ENCODE assay signal across 8 cellular contexts in the genomic region with DNA sequence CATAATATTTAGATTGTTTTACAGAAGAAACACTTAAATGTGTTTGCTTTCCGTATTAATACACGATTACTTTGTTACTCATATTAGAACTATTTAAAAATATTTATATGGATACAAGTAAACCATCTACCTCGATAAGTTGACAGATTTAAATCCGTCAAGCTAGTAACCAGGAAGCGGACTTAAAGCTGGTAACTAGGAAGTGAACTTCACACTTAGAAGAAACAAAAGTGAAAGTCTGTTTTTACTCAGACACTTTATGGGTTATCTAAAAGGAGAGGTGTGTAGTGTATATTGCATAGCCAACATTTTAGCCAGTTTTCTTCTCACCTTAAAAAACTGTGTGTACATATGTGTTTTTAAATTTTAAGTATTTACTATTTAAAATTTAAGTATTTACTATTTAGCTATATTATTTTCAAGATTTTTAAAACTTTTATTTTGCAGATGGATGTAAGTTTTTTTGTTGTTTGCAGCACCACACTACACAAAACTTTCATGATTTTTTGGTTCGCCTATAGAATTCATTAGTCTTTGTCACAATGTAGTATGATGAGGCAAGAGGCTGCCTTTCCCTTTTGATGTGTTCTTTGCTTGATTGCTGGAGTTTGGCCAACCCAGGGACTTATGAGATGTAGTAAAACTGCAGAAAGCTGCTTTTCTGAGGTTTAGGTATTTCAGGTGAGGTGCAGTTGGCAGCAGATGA. TPM values are rescaled to one million over a fixed set of nuclear protein-coding genes. Genes with fewer than 3 reads are reported as not detected.
DNase-seq lines count a peak whose midpoint lies in the region; ATAC-seq and TF ChIP-seq lines count a peak whose summit lies in the region.

No MANE protein-coding gene starts in this region.

- peaks cover 9% of the 10 kb centered on the region for H3K36me3 Mint-ChIP-seq in T-helper 1 cell treated with Interleukin-12 subunit alpha and Interleukin-12 subunit beta and Interleukin-4 antibody, amounts not matched to agents 30 μg/mL and 1 μg/mL, for 36 hours (ENCODE audit: low read depth)

- no peaks in the 10 kb centered on the region for H3K9me3 Mint-ChIP-seq in T-helper 1 cell treated with Interleukin-12 subunit alpha and Interleukin-12 subunit beta and Interleukin-4 antibody, amounts not matched to agents 30 μg/mL and 1 μg/mL, for 36 hours

- no peaks in the 10 kb centered on the region for H3K36me3 ChIP-seq in skeletal muscle tissue (ENCODE audit: control insufficient read depth in 3 of 3, insufficient read depth in 3 of 3, low read length in 3 of 3)

- peaks cover 9 to 18% (median 17%) of the 10 kb centered on the region in 3 donors for H3K4me1 ChIP-seq in skeletal muscle tissue (ENCODE audit: control insufficient read depth in 3 of 3, insufficient read depth in 3 of 3, low read length in 3 of 3)

- peak overlapping the region; percentile 95 for H3K4me3 Mint-ChIP-seq in T-helper 1 cell treated with Interleukin-12 subunit alpha and Interleukin-12 subunit beta and Interleukin-4 antibody, amounts not matched to agents 30 μg/mL and 1 μg/mL, for 36 hours

- H3K4me1 Mint-ChIP-seq in T-helper 1 cell treated with Interleukin-12 subunit alpha and Interleukin-12 subunit beta and Interleukin-4 antibody, amounts not matched to agents 30 μg/mL and 1 μg/mL, for 36 hours (ENCODE audit: low read depth) = peaks cover 41% of the 10 kb centered on the region

- peak overlapping the region; percentile 77 for H3K27ac Mint-ChIP-seq in T-helper 1 cell treated with Interleukin-12 subunit alpha and Interleukin-12 subunit beta and Interleukin-4 antibody, amounts not matched to agents 30 μg/mL and 1 μg/mL, for 36 hours

- H3K9ac ChIP-seq in skeletal muscle tissue (ENCODE audit: low read depth in 1 of 3, low read length in 3 of 3) = peak overlapping the region; percentile 46 to 96 (median 87)

- DNase-seq in fibroblast of the aortic adventitia (ENCODE audit: low read depth) (peak; percentile 51), anterior cingulate cortex (lab: John Stamatoyannopoulos, UW) (no peak), islet precursor cell (no peak)

- H3K27ac ChIP-seq in skeletal muscle tissue (ENCODE audit: low read depth, low read length) = peak overlapping the region; percentile 89

- peaks cover 15% of the 10 kb centered on the region for H3K27me3 Mint-ChIP-seq in T-helper 1 cell treated with Interleukin-12 subunit alpha and Interleukin-12 subunit beta and Interleukin-4 antibody, amounts not matched to agents 30 μg/mL and 1 μg/mL, for 36 hours (ENCODE audit: low read depth)

- H3K9me3 ChIP-seq in skeletal muscle tissue (ENCODE audit: control insufficient read depth in 3 of 3, low read length in 3 of 3) = no peaks in the 10 kb centered on the region

- H3K4me3 ChIP-seq in GM08714 (ENCODE audit: low read length) (peak overlapping the region; percentile 99), fibroblast of the aortic adventitia (ENCODE audit: low read depth, low read length) (peak overlapping the region; percentile 91), skeletal muscle tissue (ENCODE audit: low read length in 3 of 3) (peak overlapping the region; percentile 85 to 95 (median 89))

- no peak for TF ChIP-seq CTCF in fibroblast of the aortic adventitia (IDR thresholded peaks at IDR 0.05; ENCODE audit: insufficient read depth, low read length)

- H3K27me3 ChIP-seq in skeletal muscle tissue (ENCODE audit: control insufficient read depth in 3 of 3, insufficient read depth in 3 of 3, low read length in 3 of 3) = no peaks in the 10 kb centered on the region

- ATAC-seq in GM21367 (IDR thresholded peaks at IDR 0.05; ENCODE audit: unreplicated experiment) = peak; percentile 50
- ATAC-seq in HG03558 (IDR thresholded peaks at IDR 0.05; ENCODE audit: extremely low read depth, unreplicated experiment) = peak; percentile 48

RNA-seq across cellular contexts. Expression of gene USP25, which starts 2.7 kb away (rescaled TPM):
- total RNA-seq in fibroblast of the aortic adventitia (ENCODE audit: low replicate concordance) (37.3 and 48.1 TPM in 2 replicates), skeletal muscle tissue (62.1 TPM)
